In the genomic region with DNA sequence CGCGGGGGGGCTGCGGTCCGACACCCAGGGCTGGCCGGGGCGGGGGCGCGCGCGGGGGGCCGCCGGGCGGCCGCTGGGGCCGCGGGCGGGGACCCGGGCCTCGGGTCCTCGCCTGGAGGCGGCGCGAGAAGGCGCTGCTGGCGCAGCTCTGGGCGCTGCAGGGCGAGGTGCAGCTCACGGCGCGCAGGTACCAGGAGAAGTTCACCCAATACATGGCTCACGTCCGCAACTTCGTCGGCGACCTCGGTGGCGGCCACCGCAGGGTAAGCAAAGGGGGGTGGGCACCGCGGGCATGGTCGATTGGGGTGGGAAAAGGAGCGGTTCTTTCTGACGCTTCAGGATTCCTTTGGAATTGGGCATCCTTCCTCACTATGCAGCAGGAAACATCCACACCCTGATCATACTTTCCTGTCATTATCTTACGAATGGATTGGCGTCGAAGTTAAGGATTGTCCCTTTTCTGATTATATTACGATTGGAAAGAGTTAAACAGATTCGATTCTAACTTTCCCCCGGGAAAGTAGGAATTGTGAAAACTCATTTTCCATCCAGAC, we compare ENCODE assay signal across 12 cellular contexts. TPM values are rescaled to one million over a fixed set of nuclear protein-coding genes. Genes with fewer than 3 reads are reported as not detected.
DNase-seq lines count a peak whose midpoint lies in the region; ATAC-seq, FAIRE-seq and TF ChIP-seq lines count a peak whose summit lies in the region.
"Had no signal": no experiment of that assay in that cellular context is flagged by ENCODE, and none has a peak within 500 bp of the region (broad histone marks: within the 10 kb centered on the region; RNA-seq: fewer than 3 reads in every experiment).

No MANE protein-coding gene starts in this region.

- CTCF ChIA-PET in A549 (lab: Yijun Ruan, JAX): interaction anchor here (1.2 kb wide), 1 partner anchor 8 kb away, joined by 3 read pairs; no protein-coding TSS in a partner anchor

- 19% methylated on average over 19 of the region's 49 CpGs for WGBS in A549 (ENCODE audit: missing lambda C conversion rate)
- WGBS in right cardiac atrium: 2% methylated on average over 49 of the region's 49 CpGs
- WGBS in psoas muscle, 3 donors: 1 to 3% (median 1%) methylated on average over 33 to 49 of the region's 49 CpGs

- H3K4me3 ChIP-seq in A549: peak overlapping the region; percentile 41
- peak overlapping the region; percentile 38 for H3K4me3 ChIP-seq in right cardiac atrium (ENCODE audit: low read length)
- H3K4me3 ChIP-seq in psoas muscle: peak overlapping the region; percentile 42

- DNase-seq in A549 (ENCODE audit: low read depth in 1 of 2, low spot score in 1 of 2) (no peak), HK-2 (ENCODE audit: unreplicated experiment) (peak; percentile 6), right cardiac atrium (peak in 2 of 3 donors; percentile 7 to 28), psoas muscle (no peak), dedifferentiated amniotic fluid mesenchymal stem cell (ENCODE audit: extremely low spot score) (no peak), glomerular visceral epithelial cell (ENCODE audit: extremely low spot score) (no peak), cortex of kidney (lab: John Stamatoyannopoulos, UW) (no peak), NCI-H2029 treated with DMSO at 0.1 percent for 48 hours (lab: John Stamatoyannopoulos, UW) (no peak)
- DNase-seq: activated CD8-positive, alpha-beta T cell treated with anti-CD3 and anti-CD28 coated beads, Interleukin-2, amount 10 ng/mL, durations not matched to agents 7 days and 5 days; CD4-positive, alpha-beta T cell; NCI-H1694 had no signal

- H3K27me3 ChIP-seq in right cardiac atrium (ENCODE audit: control insufficient read depth, insufficient read depth): no peaks in the 10 kb centered on the region
- peaks cover 3 to 40% (median 8%) of the 10 kb centered on the region in 3 donors for H3K27me3 ChIP-seq in psoas muscle (ENCODE audit: insufficient read depth in 3 of 3, low read length in 2 of 3)

- intact Hi-C loops in right cardiac atrium (cut with DNase I) (no loop called here), psoas muscle (cut with DNase I) (no loop called here)

- H3K36me3 ChIP-seq in psoas muscle (ENCODE audit: insufficient read depth in 1 of 2, low read depth in 1 of 2): no peaks in the 10 kb centered on the region

- TF ChIP-seq EP300 in A549 (IDR thresholded peaks at IDR 0.05): no peak

- H3K4me1 ChIP-seq in A549 (peaks cover 7% of the 10 kb centered on the region; the same call in 1 of the 3 replicates), right cardiac atrium (ENCODE audit: control insufficient read depth, insufficient read depth, low read length) (no peaks in the 10 kb centered on the region), psoas muscle (no peaks in the 10 kb centered on the region)

- no peak for TF ChIP-seq RAD21 in A549 (conservative IDR thresholded peaks at IDR 0.05 in 1 of 2, IDR thresholded peaks at IDR 0.05 in 1 of 2)

- TF ChIP-seq POLR2A in A549 (IDR thresholded peaks at IDR 0.05; ENCODE audit: low read length): no peak

- no peaks in the 10 kb centered on the region for H3K9me3 ChIP-seq in A549
- no peaks in the 10 kb centered on the region for H3K9me3 ChIP-seq in right cardiac atrium (ENCODE audit: control insufficient read depth, low read length)
- H3K9me3 ChIP-seq in psoas muscle: no peaks in the 10 kb centered on the region

- POLR2A ChIA-PET in A549 (lab: Yijun Ruan, JAX): no interaction called here

- FAIRE-seq in A549 (lab: Jason Lieb, UNC): no peak
- FAIRE-seq: GM12892 had no signal

- TF ChIP-seq CTCF in A549 (IDR thresholded peaks at IDR 0.05) (no peak), psoas muscle (IDR thresholded peaks at IDR 0.05) (no peak)

- H3K4me2 ChIP-seq in A549: peak overlapping the region; percentile 81

- H3K27ac ChIP-seq in A549 (peak overlapping the region in 1 of 2 experiments; percentile 32; a peak in 1 of 6 replicates), right cardiac atrium (ENCODE audit: low read length) (no peak overlapping the region), psoas muscle (no peak overlapping the region)

- ATAC-seq in A549 (peak; percentile 25 to 59; a peak in 5 of 6 replicates), right cardiac atrium (no peak), psoas muscle (no peak)
- ATAC-seq: activated CD8-positive, alpha-beta T cell treated with anti-CD3 and anti-CD28 coated beads, Interleukin-2, amount 10 ng/mL, durations not matched to agents 7 days and 5 days had no signal

TF ChIP-seq in A549, 52 proteins besides CTCF, POLR2A, EP300 and RAD21:
- TF ChIP-seq, protein P1, sequence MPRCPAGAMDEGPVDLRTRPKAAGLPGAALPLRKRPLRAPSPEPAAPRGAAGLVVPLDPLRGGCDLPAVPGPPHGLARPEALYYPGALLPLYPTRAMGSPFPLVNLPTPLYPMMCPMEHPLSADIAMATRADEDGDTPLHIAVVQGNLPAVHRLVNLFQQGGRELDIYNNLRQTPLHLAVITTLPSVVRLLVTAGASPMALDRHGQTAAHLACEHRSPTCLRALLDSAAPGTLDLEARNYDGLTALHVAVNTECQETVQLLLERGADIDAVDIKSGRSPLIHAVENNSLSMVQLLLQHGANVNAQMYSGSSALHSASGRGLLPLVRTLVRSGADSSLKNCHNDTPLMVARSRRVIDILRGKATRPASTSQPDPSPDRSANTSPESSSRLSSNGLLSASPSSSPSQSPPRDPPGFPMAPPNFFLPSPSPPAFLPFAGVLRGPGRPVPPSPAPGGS (IDR thresholded peaks at IDR 0.05): no peak
- no peak for TF ChIP-seq EHF (CRISPR knock-in tag; IDR thresholded peaks at IDR 0.05)
- no peak for TF ChIP-seq POLR2AphosphoS2 (conservative IDR thresholded peaks at IDR 0.05; ENCODE audit: low read length)
- TF ChIP-seq ZFP36 (IDR thresholded peaks at IDR 0.05; ENCODE audit: borderline replicate concordance, partially characterized antibody): no peak
- no peak for TF ChIP-seq HDAC2 (IDR thresholded peaks at IDR 0.05)
- TF ChIP-seq SREBF2 (IDR thresholded peaks at IDR 0.05): no peak
- no peak for TF ChIP-seq MYC (IDR thresholded peaks at IDR 0.05; ENCODE audit: borderline replicate concordance, low read length)
- TF ChIP-seq, protein P2, sequence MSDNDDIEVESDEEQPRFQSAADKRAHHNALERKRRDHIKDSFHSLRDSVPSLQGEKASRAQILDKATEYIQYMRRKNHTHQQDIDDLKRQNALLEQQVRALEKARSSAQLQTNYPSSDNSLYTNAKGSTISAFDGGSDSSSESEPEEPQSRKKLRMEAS (IDR thresholded peaks at IDR 0.05): no peak
- no peak for TF ChIP-seq ESRRA (IDR thresholded peaks at IDR 0.05; ENCODE audit: borderline replicate concordance, low read length)
- TF ChIP-seq, protein P3, sequence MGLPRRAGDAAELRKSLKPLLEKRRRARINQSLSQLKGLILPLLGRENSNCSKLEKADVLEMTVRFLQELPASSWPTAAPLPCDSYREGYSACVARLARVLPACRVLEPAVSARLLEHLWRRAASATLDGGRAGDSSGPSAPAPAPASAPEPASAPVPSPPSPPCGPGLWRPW (IDR thresholded peaks at IDR 0.05): no peak
- TF ChIP-seq FOSL2 (IDR thresholded peaks at IDR 0.05): no peak
- TF ChIP-seq FOSL2 (CRISPR knock-in tag; IDR thresholded peaks at IDR 0.05): no peak
- TF ChIP-seq HOXB13 (CRISPR knock-in tag; IDR thresholded peaks at IDR 0.05; ENCODE audit: low read depth): no peak
- no peak for TF ChIP-seq RCOR1 (IDR thresholded peaks at IDR 0.05; ENCODE audit: low read depth, low read length)
- no peak for TF ChIP-seq NR3C1 (IDR thresholded peaks at IDR 0.05)
- no peak for TF ChIP-seq NFE2L2 (conservative IDR thresholded peaks at IDR 0.05; ENCODE audit: low read length)
- TF ChIP-seq RFX5 (IDR thresholded peaks at IDR 0.05): no peak
- no peak for TF ChIP-seq CHD2 (IDR thresholded peaks at IDR 0.05; ENCODE audit: low read length, partially characterized antibody)
- no peak for TF ChIP-seq MAFK (IDR thresholded peaks at IDR 0.05; ENCODE audit: partially characterized antibody)
- TF ChIP-seq FOSB (CRISPR knock-in tag; IDR thresholded peaks at IDR 0.05): no peak
- TF ChIP-seq CBX8 (IDR thresholded peaks at IDR 0.05): no peak

RNA-seq across cellular contexts. Expression of gene PDZRN4, which starts 0.8 kb away (rescaled TPM):
- polyA plus RNA-seq in A549 (2011; rRNA removed): 0.03 and 0.04 TPM in 2 replicates
- not detected in 2 replicates for polyA plus RNA-seq in A549 (2012; cell fraction: cytosol; rRNA removed)
- polyA plus RNA-seq in A549 (2012; cell fraction: nucleus; rRNA removed): 0.01 and 0.04 TPM in 2 replicates
- 0.03 TPM in 1 of 3 replicates, not detected in the others for polyA plus RNA-seq in A549 (2017; fragmentation: RNase III; extraction: RNeasy Plus Mini Kit Qiagen cat#74134 plus additional on column Dnase treatment)
- polyA minus RNA-seq in A549 (2011; rRNA and poly(A)+ RNA removed): not detected in 2 replicates
- under 1 TPM; 0.28 to 0.74 (median 0.42) TPM for total RNA-seq in right cardiac atrium
- polyA plus RNA-seq in right cardiac atrium: 0.48 TPM
- total RNA-seq in psoas muscle: under 1 TPM in 3 of 4 donors, not detected in 1; 0.15 to 0.25 (median 0.15) TPM
- under 1 TPM; 0.11 to 0.39 (median 0.38) TPM for polyA plus RNA-seq in psoas muscle
- total RNA-seq: activated CD8-positive, alpha-beta T cell treated with anti-CD3 and anti-CD28 coated beads, Interleukin-2, amount 10 ng/mL, durations not matched to agents 7 days and 5 days; CD4-positive, alpha-beta T cell had no signal

Comparison
In these comparisons a context has a peak if more than half of its experiments do, and no peak if none do; other contexts are left out.
1. ATAC-seq: peak in A549 (2 of 2); none in right cardiac atrium (0 of 2) and psoas muscle (0 of 4).
2. DNase-seq: peak in HK-2 (single experiment) and right cardiac atrium (2 of 3); none in A549 (0 of 2), psoas muscle (0 of 2), dedifferentiated amniotic fluid mesenchymal stem cell (single experiment), glomerular visceral epithelial cell (single experiment), cortex of kidney (single experiment) and NCI-H2029 treated with DMSO at 0.1 percent for 48 hours (single experiment).
3. Peak in every context shown above with its lines, with median percentiles within 50 percentile points of each other: H3K4me3 ChIP-seq.